Comparison of ENCODE assay signal across 18 cellular contexts in genomic region chr5:103646698-103647614, GRCh38.
DNase-seq lines count a peak whose midpoint lies in the region; ATAC-seq lines count a peak whose summit lies in the region.
"Had no signal": no experiment of that assay in that cellular context is flagged by ENCODE, and none has a peak within 500 bp of the region (broad histone marks: within the 10 kb centered on the region; RNA-seq: fewer than 3 reads in every experiment).

No MANE protein-coding gene starts in this region.

- no peak overlapping the region for H2AK5ac ChIP-seq in trophoblast cell (ENCODE audit: low read length)

- no peak overlapping the region for H3K18ac ChIP-seq in trophoblast cell (ENCODE audit: low read length)

- H3K9me3 ChIP-seq in HUES64 (ENCODE audit: insufficient read depth, low read depth, low read length) (no peaks in the 10 kb centered on the region), trophoblast cell (ENCODE audit: insufficient read depth, low read depth, low read length) (no peaks in the 10 kb centered on the region)

- H3K9ac ChIP-seq in HUES64 (ENCODE audit: low read depth, low read length) (0 out of 2 replicates have a peak overlapping the region, but pooled peaks have one; percentile 4), trophoblast cell (ENCODE audit: low read length) (no peak overlapping the region)

- H3K14ac ChIP-seq in trophoblast cell (ENCODE audit: low read length), result no peak overlapping the region

- no peak overlapping the region for H2BK120ac ChIP-seq in trophoblast cell (ENCODE audit: insufficient read depth, low read length, poor library complexity)

- H3K27me3 ChIP-seq in HUES64 (ENCODE audit: insufficient read depth, low read length) (no peaks in the 10 kb centered on the region), trophoblast cell (ENCODE audit: insufficient read depth, low read length) (no peaks in the 10 kb centered on the region)

- H2BK5ac ChIP-seq in trophoblast cell (ENCODE audit: low read depth, low read length, poor library complexity), result no peak overlapping the region

- no peak overlapping the region for H3K4me3 ChIP-seq in HUES64 (ENCODE audit: low read length)
- H3K4me3 ChIP-seq in trophoblast cell (ENCODE audit: low read depth, low read length), result no peak overlapping the region
- H3K4me3 ChIP-seq: SK-N-MC had no signal

- H3K4me2 ChIP-seq in trophoblast cell (ENCODE audit: low read length), result no peak overlapping the region

- DNase-seq in NCI-H510A treated with DMSO at 0.1 percent for 48 hours (lab: John Stamatoyannopoulos, UW) (peak; percentile 16), NCI-H510A (lab: John Stamatoyannopoulos, UW) (no peak), iPS DF 19.7 (ENCODE audit: low read depth, low spot score) (peak; percentile 65), trophoblast cell (no peak), SK-N-DZ (ENCODE audit: low spot score) (no peak)
- no peak for DNase-seq in stimulated activated naive CD8-positive, alpha-beta T cell treated with anti-CD3 and anti-CD28 coated beads, Interleukin-15, amount 100 ng/mL, for 72 hours
- DNase-seq: AML-193; C1 segment of cervical spinal cord; CD8-positive, alpha-beta T cell; DND-41; HFFc6; Karpas-422; NCI-H524; PC-3; Right ventricle myocardium superior had no signal

- peak overlapping the region; percentile 85; the same call in 1 of the 2 replicates for H3K27ac ChIP-seq in HUES64 (ENCODE audit: low read depth, low read length)
- no peak overlapping the region for H3K27ac ChIP-seq in trophoblast cell (ENCODE audit: low read depth, low read length)
- H3K27ac ChIP-seq: SK-N-MC had no signal

- no peak overlapping the region for H4K91ac ChIP-seq in trophoblast cell (ENCODE audit: low read depth, low read length)

- no peak overlapping the region for H3K4me3 Mint-ChIP-seq in stimulated activated naive CD8-positive, alpha-beta T cell treated with anti-CD3 and anti-CD28 coated beads, Interleukin-15, amount 100 ng/mL, for 72 hours
- H3K4me3 Mint-ChIP-seq: CD8-positive, alpha-beta T cell; HFFc6 had no signal

- H2AFZ ChIP-seq in trophoblast cell (ENCODE audit: insufficient read depth, low read length, poor library complexity), result no peak overlapping the region

- H3K79me1 ChIP-seq in trophoblast cell (ENCODE audit: low read length), result no peaks in the 10 kb centered on the region

- no peaks in the 10 kb centered on the region for H3K79me2 ChIP-seq in trophoblast cell (ENCODE audit: control insufficient read depth, insufficient read depth, low read length, poor library complexity)

- H2BK12ac ChIP-seq in trophoblast cell (ENCODE audit: low read length), result no peak overlapping the region

- ATAC-seq in HG02678 (IDR thresholded peaks at IDR 0.05; ENCODE audit: unreplicated experiment), result no peak
- no peak for ATAC-seq in stimulated activated naive CD8-positive, alpha-beta T cell treated with anti-CD3 and anti-CD28 coated beads, Interleukin-15, amount 100 ng/mL, for 72 hours
- ATAC-seq: CD8-positive, alpha-beta T cell; PC-3 had no signal

- no peak overlapping the region for H3K4ac ChIP-seq in trophoblast cell (ENCODE audit: low read depth, low read length)

- H3K4me1 Mint-ChIP-seq in stimulated activated naive CD8-positive, alpha-beta T cell treated with anti-CD3 and anti-CD28 coated beads, Interleukin-15, amount 100 ng/mL, for 72 hours, result no peaks in the 10 kb centered on the region

- no peaks in the 10 kb centered on the region for H3K9me3 Mint-ChIP-seq in stimulated activated naive CD8-positive, alpha-beta T cell treated with anti-CD3 and anti-CD28 coated beads, Interleukin-15, amount 100 ng/mL, for 72 hours
- H3K9me3 Mint-ChIP-seq: CD8-positive, alpha-beta T cell; HFFc6 had no signal

- H4K8ac ChIP-seq in trophoblast cell (ENCODE audit: low read depth, low read length), result peak overlapping the region; percentile 28

- H4K12ac ChIP-seq in trophoblast cell (ENCODE audit: low read depth, low read length), result no peak overlapping the region

- H3K4me1 ChIP-seq in HUES64 (ENCODE audit: insufficient read depth, low read length), result peaks cover 47% of the 10 kb centered on the region
- H3K4me1 ChIP-seq in trophoblast cell (ENCODE audit: control insufficient read depth in 1 of 2, insufficient read depth in 2 of 2, low read length in 2 of 2), result no peaks in the 10 kb centered on the region

- H3K23ac ChIP-seq in trophoblast cell (ENCODE audit: low read length), result no peak overlapping the region

- H3K36me3 ChIP-seq in HUES64 (ENCODE audit: insufficient read depth, low read length) (no peaks in the 10 kb centered on the region), trophoblast cell (ENCODE audit: control insufficient read depth in 1 of 2, insufficient read depth in 2 of 2, low read length in 2 of 2) (no peaks in the 10 kb centered on the region)

- H3K27me3 Mint-ChIP-seq in stimulated activated naive CD8-positive, alpha-beta T cell treated with anti-CD3 and anti-CD28 coated beads, Interleukin-15, amount 100 ng/mL, for 72 hours, result peaks cover 7% of the 10 kb centered on the region

- 16% methylated on average over 6 of the region's 6 CpGs for WGBS in HUES64
- no CpG with 5 or more reads among the region's 6 CpGs for WGBS in trophoblast cell (ENCODE audit: extremely low coverage, insufficient coverage, insufficient read length)

- H3K27ac Mint-ChIP-seq in stimulated activated naive CD8-positive, alpha-beta T cell treated with anti-CD3 and anti-CD28 coated beads, Interleukin-15, amount 100 ng/mL, for 72 hours, result no peak overlapping the region
- H3K27ac Mint-ChIP-seq: CD8-positive, alpha-beta T cell; HFFc6 had no signal

Comparison
In these comparisons a context has a peak if more than half of its experiments do, and no peak if none do; other contexts are left out.
1. DNase-seq: peak in NCI-H510A treated with DMSO at 0.1 percent for 48 hours (single experiment) and iPS DF 19.7 (single experiment); none in NCI-H510A (single experiment), trophoblast cell (0 of 2), stimulated activated naive CD8-positive, alpha-beta T cell treated with anti-CD3 and anti-CD28 coated beads, Interleukin-15, amount 100 ng/mL, for 72 hours (0 of 2) and SK-N-DZ (single experiment).